11 cellular contexts compared by ENCODE assay signal in the genomic region with DNA sequence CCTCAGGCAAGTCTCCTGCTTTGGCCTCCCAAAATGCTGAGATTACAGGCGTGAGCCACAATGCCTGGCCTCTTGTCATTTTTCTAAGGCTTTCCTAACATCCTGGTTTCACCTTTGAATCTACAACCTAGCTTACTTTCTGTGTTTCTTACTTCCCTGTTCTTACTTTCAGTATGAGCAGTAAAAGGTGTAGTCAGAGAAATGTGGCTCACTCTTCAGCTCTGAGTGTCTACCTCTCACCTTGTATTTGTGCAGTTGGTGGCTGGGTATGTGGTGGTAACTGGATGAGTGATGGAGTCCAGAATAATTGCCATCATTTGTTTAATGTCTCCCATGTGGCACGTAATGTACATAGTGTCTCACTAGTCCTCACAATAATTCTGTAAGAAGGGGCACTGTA. TPM values are rescaled to one million over a fixed set of nuclear protein-coding genes. Genes with fewer than 3 reads are reported as not detected.
DNase-seq lines count a peak whose midpoint lies in the region; ATAC-seq lines count a peak whose summit lies in the region.
"Had no signal": no experiment of that assay in that cellular context is flagged by ENCODE, and none has a peak within 500 bp of the region (broad histone marks: within the 10 kb centered on the region; RNA-seq: fewer than 3 reads in every experiment).

No MANE protein-coding gene starts in this region.

- no peaks in the 10 kb centered on the region for H3K9me3 ChIP-seq in right cardiac atrium (ENCODE audit: control insufficient read depth, low read length)

- ATAC-seq in HG02798 (IDR thresholded peaks at IDR 0.05; ENCODE audit: poor library complexity, unreplicated experiment) (peak; percentile 94), right cardiac atrium (no peak)

- H3K4me1 ChIP-seq in right cardiac atrium (ENCODE audit: control insufficient read depth, insufficient read depth, low read length), result no peaks in the 10 kb centered on the region

- in situ Hi-C loops in ACHN (cut with HindIII; ENCODE audit: low pct_ligation_motif_present, low pct_unique_long_range_greater_than_20kb, low sequenced_read_pairs), result no loop called here

- peak; percentile 42 for DNase-seq in stimulated activated CD4-positive, alpha-beta T cell treated with anti-CD3 and anti-CD28 coated beads, Interleukin-15, amount 100 ng/mL, for 24 hours
- no peak for DNase-seq in stimulated activated CD4-positive, alpha-beta T cell treated with anti-CD3 and anti-CD28 coated beads, Interleukin-4, amount 100 ng/mL, for 1 hour
- peak; percentile 54 for DNase-seq in NCI-H526 treated with DMSO at 0.1 percent for 48 hours (lab: John Stamatoyannopoulos, UW)
- no peak for DNase-seq in right cardiac atrium
- no peak for DNase-seq in ACHN
- DNase-seq in COR-L47 (lab: John Stamatoyannopoulos, UW), result no peak
- no peak for DNase-seq in NCI-H2029 treated with DMSO at 0.1 percent for 48 hours (lab: John Stamatoyannopoulos, UW)
- DNase-seq: Kasumi-1 had no signal

- intact Hi-C loops in right cardiac atrium (cut with DNase I), result no loop called here

- H3K27ac ChIP-seq in right cardiac atrium (ENCODE audit: low read length), result no peak overlapping the region

- no peak overlapping the region for H3K4me3 ChIP-seq in right cardiac atrium (ENCODE audit: low read length)

- no peaks in the 10 kb centered on the region for H3K27me3 ChIP-seq in right cardiac atrium (ENCODE audit: control insufficient read depth, insufficient read depth)

- 75% methylated on average over 2 of the region's 2 CpGs for WGBS in right cardiac atrium

RNA-seq across cellular contexts. Expression of a gene that starts 19.1 kb away (rescaled TPM):
- under 1 TPM in 1 of 4 donors, not detected in 3; 0.20 TPM for total RNA-seq in right cardiac atrium
- 0.07 TPM for polyA plus RNA-seq in right cardiac atrium

RNA-seq across cellular contexts. Expression of a gene that starts 19.5 kb away (rescaled TPM):
- 100 to 1,000 TPM in 2 of 4 donors, 10 to 100 TPM in 2; 72.7 to 311 (median 112) TPM for total RNA-seq in right cardiac atrium
- 149 TPM for polyA plus RNA-seq in right cardiac atrium
- total RNA-seq: lung microvascular endothelial cell had no signal

RNA-seq across cellular contexts. Expression of a gene that starts 31.7 kb away (rescaled TPM):
- under 1 TPM in 2 of 4 donors, not detected in 2; 0.32 to 0.46 TPM for total RNA-seq in right cardiac atrium
- polyA plus RNA-seq in right cardiac atrium, result 0.18 TPM
- total RNA-seq: WTC11 had no signal

RNA-seq across cellular contexts. Expression of a gene that starts 47.7 kb away (rescaled TPM):
- under 1 TPM; 0.17 to 0.80 (median 0.27) TPM for total RNA-seq in right cardiac atrium
- polyA plus RNA-seq in right cardiac atrium, result 0.16 TPM
- total RNA-seq: lung microvascular endothelial cell had no signal

Comparison
In these comparisons a context has a peak if more than half of its experiments do, and no peak if none do; other contexts are left out.
1. DNase-seq: peak in stimulated activated CD4-positive, alpha-beta T cell treated with anti-CD3 and anti-CD28 coated beads, Interleukin-15, amount 100 ng/mL, for 24 hours (single experiment) and NCI-H526 treated with DMSO at 0.1 percent for 48 hours (single experiment); none in stimulated activated CD4-positive, alpha-beta T cell treated with anti-CD3 and anti-CD28 coated beads, Interleukin-4, amount 100 ng/mL, for 1 hour (single experiment), right cardiac atrium (0 of 3), ACHN (single experiment), COR-L47 (single experiment) and NCI-H2029 treated with DMSO at 0.1 percent for 48 hours (single experiment).